1 cellular context compared by ENCODE assay signal in the genomic region with DNA sequence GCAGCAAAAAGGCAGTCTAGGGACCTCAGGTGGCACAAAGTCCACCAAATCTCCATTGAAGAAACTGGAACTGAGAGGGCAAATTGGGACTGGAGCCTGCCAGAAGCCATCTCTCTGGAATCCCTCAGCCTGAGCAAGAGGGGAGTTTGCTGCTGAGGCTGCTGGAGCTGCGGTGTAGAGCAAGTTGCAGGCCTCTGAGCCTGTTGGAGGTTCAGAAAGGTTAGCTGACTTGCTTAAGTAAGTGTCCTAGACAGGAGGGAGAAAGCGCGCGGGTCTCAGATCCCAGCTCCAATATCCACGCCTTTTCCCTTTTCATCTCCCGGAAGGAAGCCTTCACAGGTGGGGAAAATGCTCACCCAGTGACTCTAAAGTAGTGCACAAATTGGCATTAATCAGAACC.
TF ChIP-seq lines count a peak whose summit lies in the region.

No MANE protein-coding gene starts in this region.

TF ChIP-seq in neural cell, 6 proteins besides CTCF, POLR2A, EP300 and RAD21 (continued from another document):
- TF ChIP-seq, protein P1, sequence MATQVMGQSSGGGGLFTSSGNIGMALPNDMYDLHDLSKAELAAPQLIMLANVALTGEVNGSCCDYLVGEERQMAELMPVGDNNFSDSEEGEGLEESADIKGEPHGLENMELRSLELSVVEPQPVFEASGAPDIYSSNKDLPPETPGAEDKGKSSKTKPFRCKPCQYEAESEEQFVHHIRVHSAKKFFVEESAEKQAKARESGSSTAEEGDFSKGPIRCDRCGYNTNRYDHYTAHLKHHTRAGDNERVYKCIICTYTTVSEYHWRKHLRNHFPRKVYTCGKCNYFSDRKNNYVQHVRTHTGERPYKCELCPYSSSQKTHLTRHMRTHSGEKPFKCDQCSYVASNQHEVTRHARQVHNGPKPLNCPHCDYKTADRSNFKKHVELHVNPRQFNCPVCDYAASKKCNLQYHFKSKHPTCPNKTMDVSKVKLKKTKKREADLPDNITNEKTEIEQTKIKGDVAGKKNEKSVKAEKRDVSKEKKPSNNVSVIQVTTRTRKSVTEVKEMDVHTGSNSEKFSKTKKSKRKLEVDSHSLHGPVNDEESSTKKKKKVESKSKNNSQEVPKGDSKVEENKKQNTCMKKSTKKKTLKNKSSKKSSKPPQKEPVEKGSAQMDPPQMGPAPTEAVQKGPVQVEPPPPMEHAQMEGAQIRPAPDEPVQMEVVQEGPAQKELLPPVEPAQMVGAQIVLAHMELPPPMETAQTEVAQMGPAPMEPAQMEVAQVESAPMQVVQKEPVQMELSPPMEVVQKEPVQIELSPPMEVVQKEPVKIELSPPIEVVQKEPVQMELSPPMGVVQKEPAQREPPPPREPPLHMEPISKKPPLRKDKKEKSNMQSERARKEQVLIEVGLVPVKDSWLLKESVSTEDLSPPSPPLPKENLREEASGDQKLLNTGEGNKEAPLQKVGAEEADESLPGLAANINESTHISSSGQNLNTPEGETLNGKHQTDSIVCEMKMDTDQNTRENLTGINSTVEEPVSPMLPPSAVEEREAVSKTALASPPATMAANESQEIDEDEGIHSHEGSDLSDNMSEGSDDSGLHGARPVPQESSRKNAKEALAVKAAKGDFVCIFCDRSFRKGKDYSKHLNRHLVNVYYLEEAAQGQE (IDR thresholded peaks at IDR 0.05; ENCODE audit: borderline replicate concordance): no peak
- TF ChIP-seq MXI1 (conservative IDR thresholded peaks at IDR 0.05; ENCODE audit: poor library complexity, severe bottlenecking) (no peak), EZH2 (IDR thresholded peaks at IDR 0.05; ENCODE audit: borderline replicate concordance, insufficient read depth, low read length, poor library complexity, severe bottlenecking) (no peak), SMC3 (conservative IDR thresholded peaks at IDR 0.05; ENCODE audit: poor library complexity) (no peak), TAF1 (IDR thresholded peaks at IDR 0.05; ENCODE audit: low read depth) (no peak)
